In the genomic region with DNA sequence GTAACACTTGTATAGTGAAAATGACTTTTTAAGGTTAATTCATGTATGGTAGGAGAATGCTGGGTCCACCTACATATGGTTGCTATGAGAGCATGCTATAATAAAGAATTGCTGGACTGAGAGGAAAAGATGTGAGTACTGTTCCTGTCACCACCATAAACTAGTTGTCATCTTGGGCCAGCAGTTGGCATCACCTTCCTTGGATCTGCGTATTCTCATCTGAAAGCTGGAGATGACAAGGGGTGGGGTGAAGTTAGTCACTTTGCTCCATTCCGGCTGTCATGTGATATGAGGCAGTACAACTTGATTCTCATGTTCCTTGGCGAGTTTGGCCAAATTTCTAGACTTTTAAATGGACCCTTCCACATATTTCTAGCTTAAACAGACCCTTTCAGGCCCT, we compare ENCODE assay signal across 21 cellular contexts. TPM values are rescaled to one million over a fixed set of nuclear protein-coding genes. Genes with fewer than 3 reads are reported as not detected.
DNase-seq lines count a peak whose midpoint lies in the region; ATAC-seq and FAIRE-seq lines count a peak whose summit lies in the region.
"Had no signal": no experiment of that assay in that cellular context is flagged by ENCODE, and none has a peak within 500 bp of the region (broad histone marks: within the 10 kb centered on the region; RNA-seq: fewer than 3 reads in every experiment).

No MANE protein-coding gene starts in this region.

- no peaks in the 10 kb centered on the region for H3K27me3 ChIP-seq in CD4-positive, alpha-beta memory T cell (ENCODE audit: insufficient read depth, low read length)

- H3K27ac ChIP-seq in CD4-positive, alpha-beta memory T cell (ENCODE audit: low read depth, low read length): no peak overlapping the region

- no peaks in the 10 kb centered on the region for H3K36me3 Mint-ChIP-seq in CD4-positive, alpha-beta memory T cell

- peak; percentile 48 for DNase-seq in Right ventricle myocardium superior
- DNase-seq in left ventricle myocardium superior: peak; percentile 42
- peak; percentile 3 for DNase-seq in occipital lobe (lab: John Stamatoyannopoulos, UW)
- no peak for DNase-seq in NCI-H2196 (lab: John Stamatoyannopoulos, UW; ENCODE audit: unreplicated experiment)
- no peak for DNase-seq in CD4-positive, alpha-beta memory T cell
- DNase-seq in DMS 273 (lab: John Stamatoyannopoulos, UW; ENCODE audit: unreplicated experiment): no peak
- DNase-seq: C1 segment of cervical spinal cord; CD4-positive, alpha-beta T cell; DMS153; DMS79 treated with DMSO at 0.1 percent for 48 hours; EL; IMR-90 had no signal

- no peak overlapping the region for H3K4me3 Mint-ChIP-seq in CD4-positive, alpha-beta memory T cell
- H3K4me3 Mint-ChIP-seq: B cell; CD4-positive, alpha-beta T cell had no signal

- intact Hi-C loops in Right ventricle myocardium superior (cut with DNase I): no loop called here
- intact Hi-C loops in left ventricle myocardium superior (cut with micrococcal nuclease): no loop called here
- intact Hi-C loops in CD4-positive, alpha-beta memory T cell (cut with micrococcal nuclease): no loop called here

- no peak overlapping the region for H3K27ac Mint-ChIP-seq in CD4-positive, alpha-beta memory T cell
- H3K27ac Mint-ChIP-seq: B cell; CD4-positive, alpha-beta T cell had no signal

- H3K9me3 ChIP-seq in CD4-positive, alpha-beta memory T cell (ENCODE audit: control insufficient read depth in 1 of 2, low read length in 2 of 2): no peaks in the 10 kb centered on the region

- ATAC-seq in Right ventricle myocardium superior (ENCODE audit: poor library complexity) (peak; percentile 86), left ventricle myocardium superior (peak; percentile 89), HG02678 (IDR thresholded peaks at IDR 0.05; ENCODE audit: unreplicated experiment) (no peak)
- ATAC-seq: HCT116 had no signal

- CTCF ChIA-PET in CD4-positive, alpha-beta memory T cell (lab: Charles Lee; ENCODE audit: partially characterized antibody): no interaction called here

- no peaks in the 10 kb centered on the region for H3K36me3 ChIP-seq in CD4-positive, alpha-beta memory T cell (ENCODE audit: insufficient read depth, low read length)

- H3K4me3 ChIP-seq in CD4-positive, alpha-beta memory T cell (ENCODE audit: low read length in 2 of 2): no peak overlapping the region

- H3K4me1 ChIP-seq in CD4-positive, alpha-beta memory T cell (ENCODE audit: insufficient read depth, low read length): no peaks in the 10 kb centered on the region

- no peaks in the 10 kb centered on the region for H3K4me1 Mint-ChIP-seq in CD4-positive, alpha-beta memory T cell

- peaks cover 7 to 16% of the 10 kb centered on the region in 2 donors for H3K27me3 Mint-ChIP-seq in CD4-positive, alpha-beta memory T cell
- H3K27me3 Mint-ChIP-seq: B cell had no signal

- POLR2A ChIA-PET in CD4-positive, alpha-beta memory T cell (lab: Charles Lee; ENCODE audit: partially characterized antibody): no interaction called here

- FAIRE-seq in colon (lab: Jason Lieb, UNC): peak; percentile 14
- FAIRE-seq: A204.1, G401.6, GM12892, GM19239 had no signal

- no peaks in the 10 kb centered on the region for H3K9me3 Mint-ChIP-seq in CD4-positive, alpha-beta memory T cell
- H3K9me3 Mint-ChIP-seq: CD4-positive, alpha-beta T cell had no signal

RNA-seq across cellular contexts. Expression of a gene that starts 33.3 kb away (rescaled TPM):
- 62.8 TPM for total RNA-seq in Right ventricle myocardium superior
- 85.3 TPM for total RNA-seq in left ventricle myocardium superior
- total RNA-seq in occipital lobe: 2.7 TPM
- total RNA-seq in CD4-positive, alpha-beta memory T cell: under 1 TPM in 1 of 2 experiments, not detected in 1; 0.12 TPM
- polyA plus RNA-seq in CD4-positive, alpha-beta memory T cell: under 1 TPM in 1 of 2 donors, not detected in 1; 0.25 TPM
- total RNA-seq: CD4-positive, alpha-beta T cell; H4; IMR-90 had no signal
- polyA plus RNA-seq: IMR-90 had no signal

Comparison
In these comparisons a context has a peak if more than half of its experiments do, and no peak if none do; other contexts are left out.
1. DNase-seq: peak in Right ventricle myocardium superior (single experiment), left ventricle myocardium superior (single experiment) and occipital lobe (single experiment); none in NCI-H2196 (single experiment), CD4-positive, alpha-beta memory T cell (0 of 5) and DMS 273 (single experiment).
2. RNA of a gene that starts 33.3 kb away (total RNA-seq): 85.3 TPM in left ventricle myocardium superior (single experiment) and 62.8 TPM in Right ventricle myocardium superior (single experiment); 2.7 TPM in occipital lobe (single experiment) and 0.12 TPM in CD4-positive, alpha-beta memory T cell; every median in the first group is over 10 times any median in the second.